Comparison of ENCODE assay signal across 20 cellular contexts in the genomic region with DNA sequence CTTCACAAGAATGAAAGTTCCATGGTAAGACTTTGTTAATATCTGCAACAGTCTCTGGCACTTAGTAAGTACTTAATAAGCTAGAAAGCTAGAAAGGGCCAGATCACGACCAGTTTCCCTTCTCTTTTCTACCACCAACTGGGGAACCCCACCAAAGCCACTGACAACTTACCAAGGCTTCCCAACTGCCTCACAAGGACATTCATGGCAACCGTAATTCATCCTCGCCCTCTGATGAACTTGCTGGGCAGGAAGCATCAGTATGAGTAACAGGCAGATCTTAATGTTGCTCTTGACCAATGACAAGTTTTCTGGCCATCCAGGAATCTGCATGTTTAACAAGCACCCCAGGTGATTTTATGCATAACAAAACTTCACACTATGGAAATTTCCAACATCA. TPM values are rescaled to one million over a fixed set of nuclear protein-coding genes. Genes with fewer than 3 reads are reported as not detected.
DNase-seq lines count a peak whose midpoint lies in the region; ATAC-seq and TF ChIP-seq lines count a peak whose summit lies in the region.
"Had no signal": no experiment of that assay in that cellular context is flagged by ENCODE, and none has a peak within 500 bp of the region (broad histone marks: within the 10 kb centered on the region; RNA-seq: fewer than 3 reads in every experiment).

No MANE protein-coding gene starts in this region.

- no peaks in the 10 kb centered on the region for H3K27me3 Mint-ChIP-seq in activated T-helper 2 cell treated with anti-CD3 and anti-CD28 coated beads, Interferon-gamma antibody, Interleukin-2, Interleukin-4, amounts not matched to agents 10 μg/mL and 5 μg/mL and 100 μg/mL, durations not matched to agents 14 hours and 24 hours and 36 hours (ENCODE audit: low read depth)
- H3K27me3 Mint-ChIP-seq: activated naive CD4-positive, alpha-beta T cell treated with anti-CD3 and anti-CD28 coated beads, Interleukin-2, amount 10 ng/mL, durations not matched to agents 7 days and 5 days; naive thymus-derived CD4-positive, alpha-beta T cell had no signal

- DNase-seq in NCI-H2171 treated with DMSO at 0.1 percent for 48 hours (lab: John Stamatoyannopoulos, UW), result no peak
- DNase-seq in activated T-helper 2 cell treated with anti-CD3 and anti-CD28 coated beads, Interferon-gamma antibody, Interleukin-2, Interleukin-4, amounts not matched to agents 10 μg/mL and 5 μg/mL and 100 μg/mL, durations not matched to agents 14 hours and 24 hours and 36 hours (ENCODE audit: low spot score), result no peak
- no peak for DNase-seq in NAMALWA (ENCODE audit: low spot score)
- DNase-seq in amygdala (lab: John Stamatoyannopoulos, UW), result no peak
- DNase-seq: activated naive CD4-positive, alpha-beta T cell treated with anti-CD3 and anti-CD28 coated beads, Interleukin-2, amount 10 ng/mL, durations not matched to agents 7 days and 5 days; Calu3; effector CD4-positive, alpha-beta T cell; MM.1S; naive thymus-derived CD4-positive, alpha-beta T cell; NCI-H2171 had no signal

- intact Hi-C loops in activated T-helper 2 cell treated with anti-CD3 and anti-CD28 coated beads, Interferon-gamma antibody, Interleukin-2, Interleukin-4, amounts not matched to agents 10 μg/mL and 5 μg/mL and 100 μg/mL, durations not matched to agents 14 hours and 24 hours and 36 hours (cut with micrococcal nuclease), result no loop called here

- peak; percentile 70 for ATAC-seq in GM18508 (IDR thresholded peaks at IDR 0.05; ENCODE audit: insufficient read depth, unreplicated experiment)
- peak; percentile 65 for ATAC-seq in GM21447 (IDR thresholded peaks at IDR 0.05; ENCODE audit: unreplicated experiment)
- peak; percentile 68 for ATAC-seq in HG02938 (IDR thresholded peaks at IDR 0.05; ENCODE audit: unreplicated experiment)
- ATAC-seq: naive thymus-derived CD4-positive, alpha-beta T cell had no signal

- H3K4me1 Mint-ChIP-seq in activated T-helper 2 cell treated with anti-CD3 and anti-CD28 coated beads, Interferon-gamma antibody, Interleukin-2, Interleukin-4, amounts not matched to agents 10 μg/mL and 5 μg/mL and 100 μg/mL, durations not matched to agents 14 hours and 24 hours and 36 hours (ENCODE audit: low read depth), result peaks cover 3% of the 10 kb centered on the region

- peaks cover 44% of the 10 kb centered on the region for H3K4me1 ChIP-seq in OCI-LY3 (ENCODE audit: low read length)
- H3K4me1 ChIP-seq: breast epithelium, SJSA1 had no signal

- no peaks in the 10 kb centered on the region for H3K9me3 Mint-ChIP-seq in activated T-helper 2 cell treated with anti-CD3 and anti-CD28 coated beads, Interferon-gamma antibody, Interleukin-2, Interleukin-4, amounts not matched to agents 10 μg/mL and 5 μg/mL and 100 μg/mL, durations not matched to agents 14 hours and 24 hours and 36 hours
- H3K9me3 Mint-ChIP-seq: activated naive CD4-positive, alpha-beta T cell treated with anti-CD3 and anti-CD28 coated beads, Interleukin-2, amount 10 ng/mL, durations not matched to agents 7 days and 5 days; naive thymus-derived CD4-positive, alpha-beta T cell had no signal

- no peak overlapping the region for H3K9ac ChIP-seq in OCI-LY3 (ENCODE audit: low read length)

- H3K36me3 Mint-ChIP-seq in activated T-helper 2 cell treated with anti-CD3 and anti-CD28 coated beads, Interferon-gamma antibody, Interleukin-2, Interleukin-4, amounts not matched to agents 10 μg/mL and 5 μg/mL and 100 μg/mL, durations not matched to agents 14 hours and 24 hours and 36 hours (ENCODE audit: low read depth), result peaks cover 64% of the 10 kb centered on the region

- peak overlapping the region; percentile 54 for H3K4me2 ChIP-seq in OCI-LY3 (ENCODE audit: low read length)

- peaks cover 33% of the 10 kb centered on the region; the same call in 1 of the 2 replicates for H4K20me1 ChIP-seq in OCI-LY3 (ENCODE audit: insufficient read depth, low read length)

- no peak overlapping the region for H3K4me3 ChIP-seq in OCI-LY3 (ENCODE audit: low read length)
- H3K4me3 ChIP-seq: breast epithelium, SJSA1, thoracic aorta had no signal

- no peak for TF ChIP-seq CTCF in OCI-LY3 (IDR thresholded peaks at IDR 0.05; ENCODE audit: low read depth, low read length)

- H3K27me3 ChIP-seq in OCI-LY3 (ENCODE audit: low read depth, low read length), result no peaks in the 10 kb centered on the region
- H3K27me3 ChIP-seq: SJSA1 had no signal

- H3K27ac Mint-ChIP-seq in activated T-helper 2 cell treated with anti-CD3 and anti-CD28 coated beads, Interferon-gamma antibody, Interleukin-2, Interleukin-4, amounts not matched to agents 10 μg/mL and 5 μg/mL and 100 μg/mL, durations not matched to agents 14 hours and 24 hours and 36 hours, result no peak overlapping the region
- H3K27ac Mint-ChIP-seq: activated naive CD4-positive, alpha-beta T cell treated with anti-CD3 and anti-CD28 coated beads, Interleukin-2, amount 10 ng/mL, durations not matched to agents 7 days and 5 days; naive thymus-derived CD4-positive, alpha-beta T cell had no signal

- H3K79me2 ChIP-seq in OCI-LY3 (ENCODE audit: low read length), result peaks cover 29% of the 10 kb centered on the region

- peaks cover 31% of the 10 kb centered on the region for H3K36me3 ChIP-seq in OCI-LY3 (replicated peaks; ENCODE audit: low read depth, low read length)
- H3K36me3 ChIP-seq: breast epithelium had no signal

- H3K27ac ChIP-seq in OCI-LY3 (ENCODE audit: low read length), result peak overlapping the region; percentile 42
- H3K27ac ChIP-seq: breast epithelium, SJSA1 had no signal

- no peaks in the 10 kb centered on the region for H3K9me3 ChIP-seq in OCI-LY3 (ENCODE audit: insufficient read depth, low read length)
- H3K9me3 ChIP-seq: breast epithelium, SJSA1, thoracic aorta had no signal

- no peak overlapping the region for H2AFZ ChIP-seq in OCI-LY3 (ENCODE audit: low read depth, low read length)

- H3K4me3 Mint-ChIP-seq in activated T-helper 2 cell treated with anti-CD3 and anti-CD28 coated beads, Interferon-gamma antibody, Interleukin-2, Interleukin-4, amounts not matched to agents 10 μg/mL and 5 μg/mL and 100 μg/mL, durations not matched to agents 14 hours and 24 hours and 36 hours (ENCODE audit: low read depth), result no peak overlapping the region
- H3K4me3 Mint-ChIP-seq: activated naive CD4-positive, alpha-beta T cell treated with anti-CD3 and anti-CD28 coated beads, Interleukin-2, amount 10 ng/mL, durations not matched to agents 7 days and 5 days; naive thymus-derived CD4-positive, alpha-beta T cell had no signal

RNA-seq across cellular contexts. Expression of gene ZCCHC13, which starts 23.2 kb away (rescaled TPM):
- total RNA-seq in activated T-helper 2 cell treated with anti-CD3 and anti-CD28 coated beads, Interferon-gamma antibody, Interleukin-2, Interleukin-4, amounts not matched to agents 10 μg/mL and 5 μg/mL and 100 μg/mL, durations not matched to agents 14 hours and 24 hours and 36 hours, result not detected in 2 replicates
- total RNA-seq: breast epithelium; Calu3; HT-29; liver; naive thymus-derived CD4-positive, alpha-beta T cell; pulmonary artery endothelial cell; SJSA1; thoracic aorta had no signal
